ENCODE assay signal across 34 cellular contexts in genomic region chr22:26620197-26620596, GRCh38. TPM values are rescaled to one million over a fixed set of nuclear protein-coding genes. Genes with fewer than 3 reads are reported as not detected.
"Had no signal": no experiment of that assay in that cellular context is flagged by ENCODE, and none has a peak within 500 bp of the region (broad histone marks: within the 10 kb centered on the region; RNA-seq: fewer than 3 reads in every experiment).

No MANE protein-coding gene starts in this region.

- H3K36me3 ChIP-seq: adrenal gland, breast epithelium, Peyer's patch, SJSA1, WERI-Rb-1 had no signal

- FAIRE-seq: astrocyte had no signal

- H3K4me2 ChIP-seq: SK-N-SH had no signal

- H3K9me2 ChIP-seq: SK-N-SH had no signal

- H3K4me3 Mint-ChIP-seq: activated CD4-positive, alpha-beta memory T cell treated with anti-CD3 and anti-CD28 coated beads, Interleukin-2, amount 10 ng/mL, durations not matched to agents 7 days and 5 days; activated naive CD4-positive, alpha-beta T cell treated with anti-CD3 and anti-CD28 coated beads for 36 hours; activated T-cell treated with anti-CD3 and anti-CD28 coated beads, Interleukin-2, amount 50 U/mL, for 4 hours; activated T-helper 1 cell treated with anti-CD3 and anti-CD28 coated beads, Interleukin-12 subunit alpha, Interleukin-12 subunit beta, Interleukin-2, Interleukin-4 antibody, amounts not matched to agents 30 ng/mL and 10 ng/mL and 1 ng/mL, durations not matched to agents 14 hours and 24 hours and 36 hours had no signal

- H3K27ac ChIP-seq: adrenal gland, body of pancreas, breast epithelium, Peyer's patch, SJSA1, WERI-Rb-1 had no signal

- H3K9me3 ChIP-seq: adrenal gland, body of pancreas, breast epithelium, Peyer's patch, SJSA1, SK-N-SH had no signal

- H3K9ac ChIP-seq: SK-N-SH had no signal

- H3K27me3 ChIP-seq: body of pancreas, breast epithelium, Peyer's patch, SJSA1 had no signal

- H3K36me3 Mint-ChIP-seq: activated naive CD4-positive, alpha-beta T cell treated with anti-CD3 and anti-CD28 coated beads, Interleukin-2, amount 50 U/mL, for 72 hours had no signal

- DNase-seq: activated CD4-positive, alpha-beta memory T cell treated with anti-CD3 and anti-CD28 coated beads, Interleukin-2, amount 10 ng/mL, durations not matched to agents 7 days and 5 days; activated CD4-positive, alpha-beta T cell treated with anti-CD3 and anti-CD28 coated beads for 1 hour; activated CD4-positive, alpha-beta T cell treated with anti-CD3 and anti-CD28 coated beads for 48 hours; activated CD4-positive, CD25-positive, alpha-beta regulatory T cell; activated CD8-positive, alpha-beta memory T cell treated with anti-CD3 and anti-CD28 coated beads for 24 hours; activated gamma-delta T cell treated with Interleukin-2 at 50 U/mL for 16 hours; activated naive CD4-positive, alpha-beta T cell treated with anti-CD3 and anti-CD28 coated beads for 36 hours; activated T-cell treated with anti-CD3 and anti-CD28 coated beads, Interleukin-2, amount 50 U/mL, for 4 hours; body of pancreas; cerebellar nuclear complex; Karpas-422; NCI-H1105; NCI-H1417 treated with DMSO at 0.1 percent for 48 hours; NCI-H187 treated with DMSO at 0.1 percent for 48 hours; NCI-H2081; NCI-H2171 treated with DMSO at 0.1 percent for 48 hours; NCI-H2227 treated with DMSO at 0.1 percent for 48 hours; NCI-H446; NCI-H510A treated with DMSO at 0.1 percent for 48 hours; Peyer's patch; RPMI8226; SHP77 treated with DMSO at 0.1 percent for 48 hours; SK-N-SH; T-helper 2 cell; T-helper 9 cell; WERI-Rb-1 had no signal

- H3K4me3 ChIP-seq: adrenal gland, body of pancreas, breast epithelium, Peyer's patch, SJSA1 had no signal

- H3K9me3 Mint-ChIP-seq: activated CD4-positive, alpha-beta memory T cell treated with anti-CD3 and anti-CD28 coated beads, Interleukin-2, amount 10 ng/mL, durations not matched to agents 7 days and 5 days; activated naive CD4-positive, alpha-beta T cell treated with anti-CD3 and anti-CD28 coated beads for 36 hours; activated T-cell treated with anti-CD3 and anti-CD28 coated beads, Interleukin-2, amount 50 U/mL, for 4 hours had no signal

- H3K27ac Mint-ChIP-seq: activated CD4-positive, alpha-beta memory T cell treated with anti-CD3 and anti-CD28 coated beads, Interleukin-2, amount 10 ng/mL, durations not matched to agents 7 days and 5 days; activated naive CD4-positive, alpha-beta T cell treated with anti-CD3 and anti-CD28 coated beads for 36 hours; activated naive CD4-positive, alpha-beta T cell treated with anti-CD3 and anti-CD28 coated beads, Interleukin-2, amount 50 U/mL, for 72 hours; activated T-helper 1 cell treated with anti-CD3 and anti-CD28 coated beads, Interleukin-12 subunit alpha, Interleukin-12 subunit beta, Interleukin-2, Interleukin-4 antibody, amounts not matched to agents 30 ng/mL and 10 ng/mL and 1 ng/mL, durations not matched to agents 14 hours and 24 hours and 36 hours had no signal

- H3K4me1 ChIP-seq: adrenal gland, body of pancreas, breast epithelium, SJSA1 had no signal

- ATAC-seq: activated naive CD4-positive, alpha-beta T cell treated with anti-CD3 and anti-CD28 coated beads, Interleukin-2, amount 50 U/mL, for 72 hours; activated T-cell treated with anti-CD3 and anti-CD28 coated beads, Interleukin-2, amount 50 U/mL, for 4 hours; body of pancreas had no signal

RNA-seq across cellular contexts. Expression of gene CRYBA4, which starts 1.6 kb away (rescaled TPM):
- total RNA-seq: activated naive CD4-positive, alpha-beta T cell treated with anti-CD3 and anti-CD28 coated beads for 36 hours; activated naive CD4-positive, alpha-beta T cell treated with anti-CD3 and anti-CD28 coated beads, Interleukin-2, amount 50 U/mL, for 72 hours; activated T-cell treated with anti-CD3 and anti-CD28 coated beads, Interleukin-2, amount 50 U/mL, for 4 hours; activated T-helper 1 cell treated with anti-CD3 and anti-CD28 coated beads, Interleukin-12 subunit alpha, Interleukin-12 subunit beta, Interleukin-2, Interleukin-4 antibody, amounts not matched to agents 30 ng/mL and 10 ng/mL and 1 ng/mL, durations not matched to agents 14 hours and 24 hours and 36 hours; adrenal gland; body of pancreas; breast epithelium; cardiac septum; MCF 10A; Peyer's patch; SJSA1 had no signal
- polyA plus RNA-seq: adrenal gland, SK-N-SH had no signal

RNA-seq across cellular contexts. Expression of gene CRYBB1, which starts 2.4 kb away (rescaled TPM):
- total RNA-seq: activated naive CD4-positive, alpha-beta T cell treated with anti-CD3 and anti-CD28 coated beads for 36 hours; activated naive CD4-positive, alpha-beta T cell treated with anti-CD3 and anti-CD28 coated beads, Interleukin-2, amount 50 U/mL, for 72 hours; activated T-cell treated with anti-CD3 and anti-CD28 coated beads, Interleukin-2, amount 50 U/mL, for 4 hours; activated T-helper 1 cell treated with anti-CD3 and anti-CD28 coated beads, Interleukin-12 subunit alpha, Interleukin-12 subunit beta, Interleukin-2, Interleukin-4 antibody, amounts not matched to agents 30 ng/mL and 10 ng/mL and 1 ng/mL, durations not matched to agents 14 hours and 24 hours and 36 hours; astrocyte; MCF 10A; Peyer's patch; SJSA1 had no signal
